In genomic region chr17:78168906-78169793, GRCh38 we compare ENCODE assay signal across 8 cellular contexts. TPM values are rescaled to one million over a fixed set of nuclear protein-coding genes. Genes with fewer than 3 reads are reported as not detected.
DNase-seq lines count a peak whose midpoint lies in the region; ATAC-seq, FAIRE-seq and TF ChIP-seq lines count a peak whose summit lies in the region.

No MANE protein-coding gene starts in this region.

- TF ChIP-seq CTCF in GM12878 (IDR thresholded peaks at IDR 0.05 in 2 of 3, conservative IDR thresholded peaks at IDR 0.05 in 1 of 3; ENCODE audit: control insufficient read depth in 2 of 3, extremely low read depth in 1 of 3, insufficient read depth in 1 of 3, low read depth in 3 of 3, low read length in 3 of 3) = no peak

- CTCF ChIA-PET in GM12878 (lab: Yijun Ruan, JAX) = interaction anchor here (0.6 to 1.9 kb wide), 7 partner anchors 11 to 37 kb away, joined by 3 to 11 read pairs (median 4); no protein-coding TSS in a partner anchor

- no peak for TF ChIP-seq RAD21 in GM12878 (IDR thresholded peaks at IDR 0.05; ENCODE audit: insufficient read depth, low read depth, low read length)

- peak overlapping the region; percentile 70 for H3K4me3 Mint-ChIP-seq in T-helper 1 cell treated with Interleukin-12 subunit alpha and Interleukin-12 subunit beta and Interleukin-4 antibody, amounts not matched to agents 30 μg/mL and 1 μg/mL, for 36 hours

- no peaks in the 10 kb centered on the region for H3K27me3 ChIP-seq in GM12878 (replicated peaks in 1 of 2; ENCODE audit: control insufficient read depth in 2 of 2, insufficient read depth in 2 of 2, low read length in 1 of 2)

- RAD21 ChIA-PET in GM12878 (lab: Charles Lee; ENCODE audit: unreplicated experiment) = interaction anchor here (0.8 to 2.2 kb wide), 9 partner anchors 11 to 82 kb away, joined by 3 to 8 read pairs (median 4); partner anchors contain the start of gene TMC8

- peaks cover 0 to 19% of the 10 kb centered on the region in 2 experiments; a peak in 3 of 4 replicates for H3K36me3 ChIP-seq in GM12878 (ENCODE audit: control insufficient read depth in 2 of 2, insufficient read depth in 2 of 2, low read length in 1 of 2)

- SMC1A ChIA-PET in GM12878 (lab: Charles Lee; ENCODE audit: uncharacterized antibody, unreplicated experiment) = interaction anchor here (1.1 to 1.9 kb wide), 8 partner anchors 14 to 41 kb away, joined by 3 to 11 read pairs (median 5); no protein-coding TSS in a partner anchor

- POLR2A ChIA-PET in GM12878 (lab: Charles Lee) = interaction anchor here (0.6 to 8.7 kb wide), 9 partner anchors 9 to 55 kb away, joined by 4 to 85 read pairs (median 6); partner anchors contain the start of genes TMC6 and TMC8

- in situ Hi-C loops in GM12878 (cut with MboI) = loop anchor here (25.0 kb wide), 1 partner anchor 1907 kb away; the partner anchor contains the start of gene UBALD2

- H3K4me3 ChIP-seq in GM12878 (peak overlapping the region; percentile 70), iPS-18c (ENCODE audit: insufficient read depth, low read depth, low read length) (peak overlapping the region; percentile 61), skin epidermis (peak overlapping the region; percentile 62 to 95 (median 76))

- H3K9ac ChIP-seq in GM12878 (ENCODE audit: control insufficient read depth, insufficient read depth, low read length) = peak overlapping the region; percentile 97

- 0% methylated on average over 20 of the region's 38 CpGs for WGBS in GM12878 (ENCODE audit: insufficient coverage, insufficient replicate concordance, low lambda C conversion rate, missing lambda C conversion rate)

- peak overlapping the region; percentile 94 for H3K27ac ChIP-seq in GM12878 (ENCODE audit: control insufficient read depth, insufficient read depth)
- H3K27ac ChIP-seq in skin epidermis = peak overlapping the region; percentile 54 to 99 (median 94)

- BruUV-seq in GM12878 (replicated peaks; lab: Mats Ljungman, UMichigan) = no TSS peak

- TF ChIP-seq EP300 in GM12878 (IDR thresholded peaks at IDR 0.05; ENCODE audit: borderline replicate concordance in 1 of 2, control insufficient read depth in 1 of 2, low read depth in 2 of 2, low read length in 2 of 2) = 0 out of 4 replicates have a peak, but pooled peaks have one; percentile 10

- H3K4me1 Mint-ChIP-seq in T-helper 1 cell treated with Interleukin-12 subunit alpha and Interleukin-12 subunit beta and Interleukin-4 antibody, amounts not matched to agents 30 μg/mL and 1 μg/mL, for 36 hours (ENCODE audit: low read depth) = peaks cover 34% of the 10 kb centered on the region

- H3K9me3 Mint-ChIP-seq in T-helper 1 cell treated with Interleukin-12 subunit alpha and Interleukin-12 subunit beta and Interleukin-4 antibody, amounts not matched to agents 30 μg/mL and 1 μg/mL, for 36 hours = no peaks in the 10 kb centered on the region

- intact Hi-C loops in GM12878 (cut with micrococcal nuclease; ENCODE audit: unreplicated experiment) = loop anchor here (2.0 kb wide), 1 partner anchor 14 kb away; no protein-coding TSS in a partner anchor

- H3K4me1 ChIP-seq in GM12878 (ENCODE audit: control insufficient read depth, insufficient read depth, low read length) = peaks cover 38% of the 10 kb centered on the region

- ATAC-seq in GM18505 (IDR thresholded peaks at IDR 0.05; ENCODE audit: unreplicated experiment) (peak; percentile 22), HG03460 (IDR thresholded peaks at IDR 0.05; ENCODE audit: unreplicated experiment) (peak; percentile 36), GM12878 (peak; percentile 42)

- no peaks in the 10 kb centered on the region; the same call in 1 of the 2 replicates for H4K20me1 ChIP-seq in GM12878 (ENCODE audit: control insufficient read depth, insufficient read depth)

- peak overlapping the region; percentile 96 for H3K4me2 ChIP-seq in GM12878 (ENCODE audit: control insufficient read depth, insufficient read depth)

- FAIRE-seq in GM12878 (lab: Jason Lieb, UNC) = no peak

- TF ChIP-seq POLR2A in GM18505 (IDR thresholded peaks at IDR 0.05; ENCODE audit: borderline replicate concordance, extremely low read depth, insufficient read depth, insufficient read length) = peak; percentile 33
- peak; percentile 52 for TF ChIP-seq POLR2A in GM12878 (IDR thresholded peaks at IDR 0.05; ENCODE audit: low read depth, low read length)

- H3K27ac Mint-ChIP-seq in T-helper 1 cell treated with Interleukin-12 subunit alpha and Interleukin-12 subunit beta and Interleukin-4 antibody, amounts not matched to agents 30 μg/mL and 1 μg/mL, for 36 hours = peak overlapping the region; percentile 52

- peaks cover 54% of the 10 kb centered on the region for H3K79me2 ChIP-seq in GM12878 (ENCODE audit: control insufficient read depth, insufficient read depth, low read length)

- H3K27me3 Mint-ChIP-seq in T-helper 1 cell treated with Interleukin-12 subunit alpha and Interleukin-12 subunit beta and Interleukin-4 antibody, amounts not matched to agents 30 μg/mL and 1 μg/mL, for 36 hours (ENCODE audit: low read depth) = no peaks in the 10 kb centered on the region

- H3K9me3 ChIP-seq in GM12878 (replicated peaks; ENCODE audit: control insufficient read depth, insufficient read depth, low read length) (no peaks in the 10 kb centered on the region), iPS-18c (ENCODE audit: control insufficient read depth, insufficient read depth, low read length) (no peaks in the 10 kb centered on the region)

- H3K36me3 Mint-ChIP-seq in T-helper 1 cell treated with Interleukin-12 subunit alpha and Interleukin-12 subunit beta and Interleukin-4 antibody, amounts not matched to agents 30 μg/mL and 1 μg/mL, for 36 hours (ENCODE audit: low read depth) = peaks cover 22% of the 10 kb centered on the region

- H2AFZ ChIP-seq in GM12878 (ENCODE audit: control insufficient read depth, low read depth, low read length) = no peak overlapping the region

- DNase-seq in 8988T (peak; percentile 83), GM12878 (ENCODE audit: low read depth, low spot score) (no peak), inferior parietal cortex (ENCODE audit: extremely low spot score) (no peak)

RNA-seq across cellular contexts. Expression of gene SYNGR2, which starts 0.8 kb away (rescaled TPM):
- 161 and 167 TPM in 2 replicates for total RNA-seq in GM12878 (2013; cell fraction: nucleolus; rRNA removed)
- total RNA-seq in GM12878 (2014; rRNA removed) (189 and 212 TPM in 2 replicates), GM12878 (2014; rRNA removed; fragmentation: Illumina TruSeq; extraction: Trizol) (112 and 126 TPM in 2 replicates), GM12878 (2021) (291 and 310 TPM in 2 replicates)
- 105 TPM for polyA plus RNA-seq in GM12878 (2011; ENCODE audit: low read depth)
- polyA plus RNA-seq in GM12878 (2011; rRNA removed) (134 and 329 TPM in 2 replicates), GM12878 (2014; fragmentation: Illumina TruSeq; extraction: Trizol) (69.3 and 212 TPM in 2 replicates), GM12878 (2014; fragmentation: Nextera tagmentation; extraction: Ambion mirVana) (10 to 100 TPM in 1 of 2 experiments, 1 to 10 TPM in 1; 4.4 to 28.8 TPM), GM12878 (2014; rRNA removed) (310 and 312 TPM in 2 replicates), GM12878 (2016; fragmentation: Nextera tagmentation; extraction: Ambion mirVana) (100 to 1,000 TPM; 491 to 529 TPM)
- 630 and 860 TPM in 2 replicates for polyA plus RNA-seq in GM12878 (2011; cell fraction: cytosol; rRNA removed)
- polyA plus RNA-seq in GM12878 (2011; cell fraction: nucleus; rRNA removed) = 304 and 332 TPM in 2 replicates
- polyA plus RNA-seq in GM12878 (2012) = 386 and 393 TPM in 2 replicates
- polyA minus RNA-seq in GM12878 (2011; rRNA and poly(A)+ RNA removed) = 329 and 477 TPM in 2 replicates
- polyA minus RNA-seq in GM12878 (2011; cell fraction: cytosol; rRNA and poly(A)+ RNA removed) = 131 and 150 TPM in 2 replicates
- 60.8 and 82.3 TPM in 2 replicates for polyA minus RNA-seq in GM12878 (2011; cell fraction: nucleus; rRNA and poly(A)+ RNA removed)

RNA-seq across cellular contexts. Expression of gene TK1, which starts 17.7 kb away (rescaled TPM):
- total RNA-seq in GM12878 (2013; cell fraction: nucleolus; rRNA removed) = 11.3 and 13.8 TPM in 2 replicates
- total RNA-seq in GM12878 (2014; rRNA removed) (93.2 and 102 TPM in 2 replicates), GM12878 (2014; rRNA removed; fragmentation: Illumina TruSeq; extraction: Trizol) (49.9 and 53.4 TPM in 2 replicates), GM12878 (2021) (89.7 and 96.3 TPM in 2 replicates)
- 34.9 TPM for polyA plus RNA-seq in GM12878 (2011; ENCODE audit: low read depth)
- polyA plus RNA-seq in GM12878 (2011; rRNA removed) (32.6 and 62.7 TPM in 2 replicates), GM12878 (2014; fragmentation: Illumina TruSeq; extraction: Trizol) (27.4 and 55.2 TPM in 2 replicates), GM12878 (2014; fragmentation: Nextera tagmentation; extraction: Ambion mirVana) (10 to 100 TPM in 1 of 2 experiments, 1 to 10 TPM in 1; 4.6 to 13.0 TPM), GM12878 (2014; rRNA removed) (127 and 128 TPM in 2 replicates), GM12878 (2016; fragmentation: Nextera tagmentation; extraction: Ambion mirVana) (100 to 1,000 TPM; 168 to 175 TPM)
- polyA plus RNA-seq in GM12878 (2011; cell fraction: cytosol; rRNA removed) = 161 and 278 TPM in 2 replicates
- polyA plus RNA-seq in GM12878 (2011; cell fraction: nucleus; rRNA removed) = 136 and 156 TPM in 2 replicates
- polyA plus RNA-seq in GM12878 (2012) = 62.9 and 70.7 TPM in 2 replicates
- 92.8 and 202 TPM in 2 replicates for polyA minus RNA-seq in GM12878 (2011; rRNA and poly(A)+ RNA removed)
- 47.4 and 52.8 TPM in 2 replicates for polyA minus RNA-seq in GM12878 (2011; cell fraction: cytosol; rRNA and poly(A)+ RNA removed)
- 23.5 and 34.4 TPM in 2 replicates for polyA minus RNA-seq in GM12878 (2011; cell fraction: nucleus; rRNA and poly(A)+ RNA removed)

RNA-seq across cellular contexts. Expression of gene AFMID, which starts 18.0 kb away (rescaled TPM):
- 58.4 and 68.9 TPM in 2 replicates for total RNA-seq in GM12878 (2013; cell fraction: nucleolus; rRNA removed)
- total RNA-seq in GM12878 (2014; rRNA removed) (60.7 and 79.9 TPM in 2 replicates), GM12878 (2014; rRNA removed; fragmentation: Illumina TruSeq; extraction: Trizol) (51.9 and 54.3 TPM in 2 replicates), GM12878 (2021) (45.8 and 47.0 TPM in 2 replicates)
- polyA plus RNA-seq in GM12878 (2011; ENCODE audit: low read depth) = 95.9 TPM
- polyA plus RNA-seq in GM12878 (2011; rRNA removed) (46.3 and 58.9 TPM in 2 replicates), GM12878 (2014; fragmentation: Illumina TruSeq; extraction: Trizol) (70.8 and 77.9 TPM in 2 replicates), GM12878 (2014; fragmentation: Nextera tagmentation; extraction: Ambion mirVana) (10 to 100 TPM; 50.3 to 98.8 TPM), GM12878 (2014; rRNA removed) (51.2 and 68.7 TPM in 2 replicates), GM12878 (2016; fragmentation: Nextera tagmentation; extraction: Ambion mirVana) (10 to 100 TPM; 36.1 to 41.3 TPM)
- polyA plus RNA-seq in GM12878 (2011; cell fraction: cytosol; rRNA removed) = 72.4 and 108 TPM in 2 replicates
- polyA plus RNA-seq in GM12878 (2011; cell fraction: nucleus; rRNA removed) = 100 and 117 TPM in 2 replicates
- polyA plus RNA-seq in GM12878 (2012) = 54.5 and 55.0 TPM in 2 replicates
- polyA minus RNA-seq in GM12878 (2011; rRNA and poly(A)+ RNA removed) = 66.9 and 116 TPM in 2 replicates
- 25.5 and 26.8 TPM in 2 replicates for polyA minus RNA-seq in GM12878 (2011; cell fraction: cytosol; rRNA and poly(A)+ RNA removed)
- 18.5 and 31.9 TPM in 2 replicates for polyA minus RNA-seq in GM12878 (2011; cell fraction: nucleus; rRNA and poly(A)+ RNA removed)

RNA-seq across cellular contexts. Expression of gene C17orf99, which starts 23.0 kb away (rescaled TPM):
- total RNA-seq in GM12878 (2013; cell fraction: nucleolus; rRNA removed) = 3.6 and 5.5 TPM in 2 replicates
- total RNA-seq in GM12878 (2014; rRNA removed) (2.1 and 5.9 TPM in 2 replicates), GM12878 (2014; rRNA removed; fragmentation: Illumina TruSeq; extraction: Trizol) (1.6 and 1.9 TPM in 2 replicates), GM12878 (2021) (3.1 and 4.4 TPM in 2 replicates)
- 1.5 TPM for polyA plus RNA-seq in GM12878 (2011; ENCODE audit: low read depth)
- polyA plus RNA-seq in GM12878 (2011; rRNA removed) (2.2 and 3.5 TPM in 2 replicates), GM12878 (2014; fragmentation: Illumina TruSeq; extraction: Trizol) (0.22 and 1.4 TPM in 2 replicates), GM12878 (2014; fragmentation: Nextera tagmentation; extraction: Ambion mirVana) (under 1 TPM; 0.20 to 0.48 TPM), GM12878 (2014; rRNA removed) (4.8 and 5.6 TPM in 2 replicates), GM12878 (2016; fragmentation: Nextera tagmentation; extraction: Ambion mirVana) (1 to 10 TPM; 3.0 to 4.5 TPM)
- 4.1 and 4.5 TPM in 2 replicates for polyA plus RNA-seq in GM12878 (2011; cell fraction: cytosol; rRNA removed)
- polyA plus RNA-seq in GM12878 (2011; cell fraction: nucleus; rRNA removed) = 5.0 and 11.8 TPM in 2 replicates
- polyA plus RNA-seq in GM12878 (2012) = 3.6 and 6.7 TPM in 2 replicates
- 2.9 and 5.1 TPM in 2 replicates for polyA minus RNA-seq in GM12878 (2011; rRNA and poly(A)+ RNA removed)
- polyA minus RNA-seq in GM12878 (2011; cell fraction: cytosol; rRNA and poly(A)+ RNA removed) = 2.7 TPM in 1 of 2 replicates, not detected in the other
- 0.36 and 4.7 TPM in 2 replicates for polyA minus RNA-seq in GM12878 (2011; cell fraction: nucleus; rRNA and poly(A)+ RNA removed)

RNA-seq across cellular contexts. Expression of gene TMC8, which starts 38.6 kb away (rescaled TPM):
- 310 and 316 TPM in 2 replicates for total RNA-seq in GM12878 (2013; cell fraction: nucleolus; rRNA removed)
- 40.9 and 41.9 TPM in 2 replicates for total RNA-seq in GM12878 (2014; rRNA removed)
- total RNA-seq in GM12878 (2014; rRNA removed; fragmentation: Illumina TruSeq; extraction: Trizol) = 22.2 and 25.4 TPM in 2 replicates
- 120 and 128 TPM in 2 replicates for total RNA-seq in GM12878 (2021)
- polyA plus RNA-seq in GM12878 (2011; ENCODE audit: low read depth) = 110 TPM
- 19.5 and 36.5 TPM in 2 replicates for polyA plus RNA-seq in GM12878 (2011; rRNA removed)
- 62.8 and 67.7 TPM in 2 replicates for polyA plus RNA-seq in GM12878 (2011; cell fraction: cytosol; rRNA removed)
- polyA plus RNA-seq in GM12878 (2011; cell fraction: nucleus; rRNA removed) = 353 and 365 TPM in 2 replicates
- polyA plus RNA-seq in GM12878 (2012) = 116 and 163 TPM in 2 replicates
- 16.7 and 45.9 TPM in 2 replicates for polyA plus RNA-seq in GM12878 (2014; fragmentation: Illumina TruSeq; extraction: Trizol)
- 1 to 10 TPM; 2.7 to 8.4 TPM for polyA plus RNA-seq in GM12878 (2014; fragmentation: Nextera tagmentation; extraction: Ambion mirVana)
- 118 and 129 TPM in 2 replicates for polyA plus RNA-seq in GM12878 (2014; rRNA removed)
- polyA plus RNA-seq in GM12878 (2016; fragmentation: Nextera tagmentation; extraction: Ambion mirVana) = 10 to 100 TPM; 38.2 to 48.1 TPM
- 87.9 and 94.3 TPM in 2 replicates for polyA minus RNA-seq in GM12878 (2011; rRNA and poly(A)+ RNA removed)
- 17.8 and 22.5 TPM in 2 replicates for polyA minus RNA-seq in GM12878 (2011; cell fraction: cytosol; rRNA and poly(A)+ RNA removed)
- 96.8 and 128 TPM in 2 replicates for polyA minus RNA-seq in GM12878 (2011; cell fraction: nucleus; rRNA and poly(A)+ RNA removed)
